Comparison of ENCODE assay signal across 8 cellular contexts in the genomic region with DNA sequence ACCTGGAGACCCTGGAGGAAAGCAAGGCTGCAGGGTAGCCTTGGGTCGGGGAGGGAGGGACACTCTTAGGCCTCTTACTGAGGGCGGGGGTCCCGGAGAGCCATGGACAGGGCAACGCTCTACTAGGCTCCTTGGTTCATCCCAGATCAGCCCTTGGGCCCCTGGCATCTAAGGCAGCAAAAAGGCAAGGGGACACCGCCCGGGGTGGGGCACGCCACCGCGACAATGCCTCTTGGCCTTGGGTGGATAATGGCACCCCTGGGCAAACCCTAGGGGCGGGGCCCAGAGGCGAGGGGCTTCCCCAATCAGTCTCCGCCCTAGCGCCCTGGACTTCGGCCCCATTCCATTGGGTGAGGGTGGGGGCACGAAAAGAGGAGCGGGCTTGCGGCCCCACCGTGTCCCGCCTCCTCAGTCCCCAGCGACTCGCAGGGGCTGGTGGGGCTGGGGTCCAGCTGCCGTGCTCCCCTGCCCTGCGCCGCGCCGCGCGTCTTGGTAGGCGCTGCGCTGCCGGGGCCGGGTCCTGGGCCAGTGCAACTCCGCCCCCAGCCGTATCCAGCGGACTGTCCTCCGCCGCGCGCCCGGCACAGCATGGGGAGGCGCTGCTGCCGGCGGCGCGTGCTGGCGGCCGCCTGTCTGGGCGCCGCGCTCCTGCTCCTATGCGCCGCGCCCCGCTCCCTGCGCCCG. TPM values are rescaled to one million over a fixed set of nuclear protein-coding genes. Genes with fewer than 3 reads are reported as not detected.
DNase-seq lines count a peak whose midpoint lies in the region; ATAC-seq and TF ChIP-seq lines count a peak whose summit lies in the region.

A gene with protein sequence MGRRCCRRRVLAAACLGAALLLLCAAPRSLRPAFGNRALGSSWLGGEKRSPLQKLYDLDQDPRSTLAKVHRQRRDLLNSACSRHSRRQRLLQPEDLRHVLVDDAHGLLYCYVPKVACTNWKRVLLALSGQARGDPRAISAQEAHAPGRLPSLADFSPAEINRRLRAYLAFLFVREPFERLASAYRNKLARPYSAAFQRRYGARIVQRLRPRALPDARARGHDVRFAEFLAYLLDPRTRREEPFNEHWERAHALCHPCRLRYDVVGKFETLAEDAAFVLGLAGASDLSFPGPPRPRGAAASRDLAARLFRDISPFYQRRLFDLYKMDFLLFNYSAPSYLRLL (plus strand): TSS at position 411 of the 684 bp plus-strand sequence. CDS start 178 bp downstream, at position 589.

- H3K4me1 Mint-ChIP-seq in nephron = no peaks in the 10 kb centered on the region

- DNase-seq in SIG-M5 treated with dmso at 0.1 percent for 504 hours (lab: John Stamatoyannopoulos, UW; ENCODE audit: unreplicated experiment) = peak; percentile 32
- DNase-seq in SIG-M5 (lab: John Stamatoyannopoulos, UW) = no peak
- DNase-seq in Peyer's patch = peak in 2 of 3 donors; percentile 79 to 88
- peak; percentile 22 for DNase-seq in fibroblast of gingiva (ENCODE audit: low read depth)
- DNase-seq in NCI-H2029 treated with DMSO at 0.1 percent for 48 hours (lab: John Stamatoyannopoulos, UW) = no peak

- H3K9me3 Mint-ChIP-seq in nephron = no peaks in the 10 kb centered on the region

- H3K4me3 ChIP-seq in Peyer's patch = peak within 1 kb of the TSS; percentile 4 to 69 (median 42)

- TF ChIP-seq CTCF in Peyer's patch (IDR thresholded peaks at IDR 0.05) = no peak
- no peak for TF ChIP-seq CTCF in nephron (IDR thresholded peaks at IDR 0.05; ENCODE audit: unreplicated experiment in 3 of 3)

- peaks cover 52% of the 10 kb centered on the region for H3K27me3 Mint-ChIP-seq in nephron (ENCODE audit: low read depth)

- H3K4me3 Mint-ChIP-seq in nephron = peak within 1 kb of the TSS; percentile 53 to 75 (median 66)

- H3K27me3 ChIP-seq in Peyer's patch = no peaks in the 10 kb centered on the region

- H3K4me1 ChIP-seq in Peyer's patch = peaks cover 0 to 19% (median 3%) of the 10 kb centered on the region in 4 donors

- H3K27ac Mint-ChIP-seq in nephron = peak within 1 kb of the TSS in 2 of 3 experiments; percentile 68 to 69

- no peaks in the 10 kb centered on the region for H3K9me3 ChIP-seq in Peyer's patch

- no peaks in the 10 kb centered on the region for H3K36me3 ChIP-seq in Peyer's patch

- H3K27ac ChIP-seq in Peyer's patch = peak within 1 kb of the TSS in 2 of 4 donors; percentile 27 to 68

- H3K36me3 Mint-ChIP-seq in nephron (ENCODE audit: low read depth) = no peaks in the 10 kb centered on the region

- TF ChIP-seq POLR2A in Peyer's patch (IDR thresholded peaks at IDR 0.05) = peak in 1 of 2 donors; percentile 22

- no peak for ATAC-seq in HG03457 (IDR thresholded peaks at IDR 0.05; ENCODE audit: unreplicated experiment)
- ATAC-seq in HG03135 (IDR thresholded peaks at IDR 0.05; ENCODE audit: unreplicated experiment) = no peak

RNA-seq across cellular contexts. Expression of the gene that starts here (rescaled TPM):
- total RNA-seq in Peyer's patch = 1 to 10 TPM in 2 of 4 donors, not detected in 2; 2.8 to 2.9 TPM

Comparison
In these comparisons a context has a peak if more than half of its experiments do, and no peak if none do; other contexts are left out.
1. DNase-seq: peak in SIG-M5 treated with dmso at 0.1 percent for 504 hours (single experiment), Peyer's patch (2 of 3) and fibroblast of gingiva (single experiment); none in SIG-M5 (single experiment) and NCI-H2029 treated with DMSO at 0.1 percent for 48 hours (single experiment).